13 cellular contexts compared by ENCODE assay signal in genomic region chr2:23375448-23375847, GRCh38. TPM values are rescaled to one million over a fixed set of nuclear protein-coding genes. Genes with fewer than 3 reads are reported as not detected.
DNase-seq lines count a peak whose midpoint lies in the region; ATAC-seq and TF ChIP-seq lines count a peak whose summit lies in the region.
"Had no signal": no experiment of that assay in that cellular context is flagged by ENCODE, and none has a peak within 500 bp of the region (broad histone marks: within the 10 kb centered on the region; RNA-seq: fewer than 3 reads in every experiment).

No MANE protein-coding gene starts in this region.

- H2BK5ac ChIP-seq in trophoblast cell (ENCODE audit: low read depth, low read length, poor library complexity), result no peak overlapping the region

- no peak overlapping the region for H3K14ac ChIP-seq in trophoblast cell (ENCODE audit: low read length)

- no peak overlapping the region for H3K4me3 Mint-ChIP-seq in activated CD4-positive, alpha-beta T cell treated with anti-CD3 and anti-CD28 coated beads for 36 hours
- H3K4me3 Mint-ChIP-seq: activated CD4-positive, alpha-beta T cell treated with anti-CD3 and anti-CD28 coated beads, Interleukin-2, amount 10 ng/mL, durations not matched to agents 24 days and 14 days; neural crest cell had no signal

- H3K18ac ChIP-seq in trophoblast cell (ENCODE audit: low read length), result no peak overlapping the region

- H3K4me3 ChIP-seq in trophoblast cell (ENCODE audit: low read depth, low read length), result no peak overlapping the region

- CTCF ChIA-PET in activated CD4-positive, alpha-beta T cell treated with anti-CD3 and anti-CD28 coated beads for 36 hours (lab: Charles Lee), result interaction anchor here (0.6 kb wide), 1 partner anchor 171 kb away, joined by 3 read pairs; no protein-coding TSS in a partner anchor
- CTCF ChIA-PET in RWPE1 (lab: Yijun Ruan, JAX), result no interaction called here

- POLR2A ChIA-PET in activated CD4-positive, alpha-beta T cell treated with anti-CD3 and anti-CD28 coated beads for 36 hours (lab: Charles Lee), result no interaction called here
- POLR2A ChIA-PET in RWPE1 (lab: Yijun Ruan, JAX; ENCODE audit: low non-redundant PET), result no interaction called here

- no peak overlapping the region for H4K8ac ChIP-seq in trophoblast cell (ENCODE audit: low read depth, low read length)

- H2AFZ ChIP-seq in trophoblast cell (ENCODE audit: insufficient read depth, low read length, poor library complexity), result no peak overlapping the region

- H2AK5ac ChIP-seq in trophoblast cell (ENCODE audit: low read length), result no peak overlapping the region

- no peak overlapping the region for H3K9ac ChIP-seq in trophoblast cell (ENCODE audit: low read length)

- no peaks in the 10 kb centered on the region for H3K27me3 ChIP-seq in trophoblast cell (ENCODE audit: insufficient read depth, low read length)

- H3K4me1 Mint-ChIP-seq in activated CD4-positive, alpha-beta T cell treated with anti-CD3 and anti-CD28 coated beads for 36 hours, result peaks cover 4% of the 10 kb centered on the region

- no peaks in the 10 kb centered on the region for H3K79me2 ChIP-seq in trophoblast cell (ENCODE audit: control insufficient read depth, insufficient read depth, low read length, poor library complexity)

- WGBS in trophoblast cell (ENCODE audit: extremely low coverage, insufficient coverage, insufficient read length), result no CpG with 5 or more reads among the region's 3 CpGs

- no peak overlapping the region for H3K23ac ChIP-seq in trophoblast cell (ENCODE audit: low read length)

- no peaks in the 10 kb centered on the region for H3K36me3 ChIP-seq in trophoblast cell (ENCODE audit: control insufficient read depth in 1 of 2, insufficient read depth in 2 of 2, low read length in 2 of 2)

- H3K4ac ChIP-seq in trophoblast cell (ENCODE audit: low read depth, low read length), result no peak overlapping the region

- DNase-seq in activated CD4-positive, alpha-beta T cell treated with anti-CD3 and anti-CD28 coated beads for 36 hours, result no peak
- no peak for DNase-seq in activated CD4-positive, alpha-beta T cell treated with anti-CD3 and anti-CD28 coated beads, Interleukin-2, amount 50 U/mL, for 48 hours
- DNase-seq in RWPE1 (ENCODE audit: low spot score) (peak; percentile 30), trophoblast cell (peak; percentile 73 to 89), Ammon's horn (ENCODE audit: low spot score) (no peak), C1 segment of cervical spinal cord (lab: John Stamatoyannopoulos, UW) (no peak)
- DNase-seq in activated effector memory CD4-positive, alpha-beta T cell treated with anti-CD3 and anti-CD28 coated beads, Interleukin-2, amount 50 U/mL, for 16 hours, result no peak
- DNase-seq: activated CD4-positive, alpha-beta T cell treated with anti-CD3 and anti-CD28 coated beads, Interleukin-2, amount 10 ng/mL, durations not matched to agents 24 days and 14 days; AML-193 had no signal

- no peaks in the 10 kb centered on the region for H3K9me3 Mint-ChIP-seq in activated CD4-positive, alpha-beta T cell treated with anti-CD3 and anti-CD28 coated beads for 36 hours (ENCODE audit: low read depth)
- H3K9me3 Mint-ChIP-seq: activated CD4-positive, alpha-beta T cell treated with anti-CD3 and anti-CD28 coated beads, Interleukin-2, amount 10 ng/mL, durations not matched to agents 24 days and 14 days; neural crest cell had no signal

- H2BK120ac ChIP-seq in trophoblast cell (ENCODE audit: insufficient read depth, low read length, poor library complexity), result no peak overlapping the region

- H3K27ac Mint-ChIP-seq in activated CD4-positive, alpha-beta T cell treated with anti-CD3 and anti-CD28 coated beads for 36 hours, result no peak overlapping the region
- H3K27ac Mint-ChIP-seq: activated CD4-positive, alpha-beta T cell treated with anti-CD3 and anti-CD28 coated beads, Interleukin-2, amount 10 ng/mL, durations not matched to agents 24 days and 14 days had no signal

- no peak overlapping the region for H4K91ac ChIP-seq in trophoblast cell (ENCODE audit: low read depth, low read length)

- H4K12ac ChIP-seq in trophoblast cell (ENCODE audit: low read depth, low read length), result no peak overlapping the region

- H3K27ac ChIP-seq in RWPE1 (no peak overlapping the region), trophoblast cell (ENCODE audit: low read depth, low read length) (no peak overlapping the region)
- H3K27ac ChIP-seq: epithelial cell of prostate, HL-60 had no signal

- peaks cover 2% of the 10 kb centered on the region for H3K79me1 ChIP-seq in trophoblast cell (ENCODE audit: low read length)

- peaks cover 12% of the 10 kb centered on the region for H3K27me3 Mint-ChIP-seq in activated CD4-positive, alpha-beta T cell treated with anti-CD3 and anti-CD28 coated beads for 36 hours

- peak; percentile 76 for ATAC-seq in activated CD4-positive, alpha-beta T cell treated with anti-CD3 and anti-CD28 coated beads for 36 hours
- ATAC-seq in HG02981 (IDR thresholded peaks at IDR 0.05; ENCODE audit: unreplicated experiment), result peak; percentile 61

- H3K9me3 ChIP-seq in trophoblast cell (ENCODE audit: insufficient read depth, low read depth, low read length), result no peaks in the 10 kb centered on the region

- H3K4me1 ChIP-seq in trophoblast cell (ENCODE audit: control insufficient read depth in 1 of 2, insufficient read depth in 2 of 2, low read length in 2 of 2), result no peaks in the 10 kb centered on the region

- H3K4me2 ChIP-seq in trophoblast cell (ENCODE audit: low read length), result no peak overlapping the region

- no peak overlapping the region for H2BK12ac ChIP-seq in trophoblast cell (ENCODE audit: low read length)

- H3K36me3 Mint-ChIP-seq in activated CD4-positive, alpha-beta T cell treated with anti-CD3 and anti-CD28 coated beads for 36 hours (ENCODE audit: low read depth), result no peaks in the 10 kb centered on the region

- TF ChIP-seq CTCF in RWPE1 (conservative IDR thresholded peaks at IDR 0.05; ENCODE audit: low read depth), result no peak

- intact Hi-C loops in activated CD4-positive, alpha-beta T cell treated with anti-CD3 and anti-CD28 coated beads for 36 hours (cut with DNase I, micrococcal nuclease), result no loop called here

RNA-seq across cellular contexts. Expression of gene KLHL29, which starts 9.5 kb away (rescaled TPM):
- total RNA-seq in activated CD4-positive, alpha-beta T cell treated with anti-CD3 and anti-CD28 coated beads for 36 hours, result 1 to 10 TPM; 1.7 to 2.0 TPM
- 6.9 and 7.0 TPM in 2 replicates for polyA plus RNA-seq in trophoblast cell (2013)

Comparison
In these comparisons a context has a peak if more than half of its experiments do, and no peak if none do; other contexts are left out.
1. DNase-seq: peak in RWPE1 (single experiment) and trophoblast cell (2 of 2); none in activated CD4-positive, alpha-beta T cell treated with anti-CD3 and anti-CD28 coated beads for 36 hours (single experiment), activated CD4-positive, alpha-beta T cell treated with anti-CD3 and anti-CD28 coated beads, Interleukin-2, amount 50 U/mL, for 48 hours (0 of 2), Ammon's horn (single experiment), C1 segment of cervical spinal cord (0 of 14) and activated effector memory CD4-positive, alpha-beta T cell treated with anti-CD3 and anti-CD28 coated beads, Interleukin-2, amount 50 U/mL, for 16 hours (single experiment).